Comparison of ENCODE assay signal across 8 cellular contexts in the genomic region with DNA sequence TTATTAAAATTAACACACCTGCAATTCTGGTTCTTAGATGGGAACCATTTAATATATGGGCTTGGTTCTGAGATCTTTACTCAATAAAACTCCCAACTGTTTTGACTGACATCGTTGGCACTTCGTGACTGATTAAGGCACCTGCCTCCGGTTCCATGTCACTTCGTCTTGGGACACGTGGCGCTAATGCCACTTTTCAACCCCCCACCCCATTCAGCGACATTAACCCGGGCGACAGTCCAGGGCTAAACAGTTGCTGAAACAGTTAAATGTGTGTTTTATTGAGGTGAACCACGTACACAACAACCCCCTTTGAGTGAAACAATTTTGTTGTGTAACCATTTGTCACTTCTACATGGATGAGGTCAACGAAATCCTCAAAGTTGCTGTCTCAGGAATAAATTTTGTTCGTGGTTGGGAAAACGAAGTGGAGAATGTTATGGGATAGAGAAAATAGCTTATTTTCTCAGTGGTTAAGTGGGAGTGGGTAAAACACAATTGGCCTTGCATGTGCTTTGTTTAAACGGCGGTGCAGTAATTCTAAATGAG. TPM values are rescaled to one million over a fixed set of nuclear protein-coding genes. Genes with fewer than 3 reads are reported as not detected.
DNase-seq lines count a peak whose midpoint lies in the region; ATAC-seq and TF ChIP-seq lines count a peak whose summit lies in the region.

No MANE protein-coding gene starts in this region.

- peaks cover 4% of the 10 kb centered on the region for H3K79me2 ChIP-seq in smooth muscle cell (ENCODE audit: low read depth)

- POLR2A ChIA-PET in HEK293T (lab: Yijun Ruan, JAX) = interaction anchor here (0.6 to 1.0 kb wide), 3 partner anchors 13 to 130 kb away, joined by 3 read pairs; no protein-coding TSS in a partner anchor

- H3K36me3 ChIP-seq in WERI-Rb-1 (no peaks in the 10 kb centered on the region), smooth muscle cell (ENCODE audit: low read depth) (no peaks in the 10 kb centered on the region)

- H2AFZ ChIP-seq in smooth muscle cell (ENCODE audit: low read depth) = no peak overlapping the region

- peak overlapping the region; percentile 86 for H3K4me3 Mint-ChIP-seq in glutamatergic neuron (ENCODE audit: unreplicated experiment)

- H4K20me1 ChIP-seq in smooth muscle cell (ENCODE audit: low read depth) = no peaks in the 10 kb centered on the region

- H3K27me3 ChIP-seq in WERI-Rb-1 (ENCODE audit: insufficient read depth, low read depth, severe bottlenecking) = no peaks in the 10 kb centered on the region
- H3K27me3 ChIP-seq in smooth muscle cell (ENCODE audit: low read depth) = no peaks in the 10 kb centered on the region

- H3K27ac Mint-ChIP-seq in glutamatergic neuron (ENCODE audit: unreplicated experiment) = peak overlapping the region; percentile 91

- peaks cover 42% of the 10 kb centered on the region for H3K4me1 ChIP-seq in smooth muscle cell (ENCODE audit: low read depth)

- no peak for ATAC-seq in HG03469 (IDR thresholded peaks at IDR 0.05; ENCODE audit: unreplicated experiment)
- no peak for ATAC-seq in GM18858 (IDR thresholded peaks at IDR 0.05; ENCODE audit: unreplicated experiment)

- TF ChIP-seq CTCF in HFF-Myc (IDR thresholded peaks at IDR 0.05; ENCODE audit: low read depth, low read length, missing control alignments) (no peak), WERI-Rb-1 (IDR thresholded peaks at IDR 0.05; ENCODE audit: low read depth, low read length) (no peak), glutamatergic neuron (IDR thresholded peaks at IDR 0.05; ENCODE audit: partially characterized antibody, unreplicated experiment) (no peak), smooth muscle cell (IDR thresholded peaks at IDR 0.05; ENCODE audit: borderline replicate concordance, insufficient read depth, poor library complexity, severe bottlenecking) (no peak)

- no peaks in the 10 kb centered on the region for H3K9me3 ChIP-seq in WERI-Rb-1 (ENCODE audit: severe bottlenecking)
- no peaks in the 10 kb centered on the region for H3K9me3 ChIP-seq in smooth muscle cell (replicated peaks; ENCODE audit: low read depth)

- H3K27me3 Mint-ChIP-seq in glutamatergic neuron (ENCODE audit: unreplicated experiment) = peaks cover 9% of the 10 kb centered on the region

- H3K4me1 Mint-ChIP-seq in glutamatergic neuron (ENCODE audit: low read depth, unreplicated experiment) = peaks cover 25% of the 10 kb centered on the region

- H3K27ac ChIP-seq in WERI-Rb-1 = peak overlapping the region; percentile 99
- H3K27ac ChIP-seq in smooth muscle cell (ENCODE audit: low read depth) = peak overlapping the region; percentile 98

- 53% methylated on average over 15 of the region's 15 CpGs for whole genome bisulfite sequencing in smooth muscle cell (ENCODE audit: low lambda C conversion rate)

- peak overlapping the region; percentile 60 for H3K4me3 ChIP-seq in HFF-Myc (replicated peaks; ENCODE audit: low read depth, low read length)
- H3K4me3 ChIP-seq in WERI-Rb-1 (ENCODE audit: low read depth, low read length) = peak overlapping the region; percentile 83
- peak overlapping the region; percentile 71 for H3K4me3 ChIP-seq in smooth muscle cell

- H3K36me3 Mint-ChIP-seq in glutamatergic neuron (ENCODE audit: unreplicated experiment) = no peaks in the 10 kb centered on the region

- DNase-seq in HFF-Myc (ENCODE audit: extremely low read depth, low read depth) (no peak), WERI-Rb-1 (no peak), glutamatergic neuron (no peak), smooth muscle cell (lab: John Stamatoyannopoulos, UW; ENCODE audit: unreplicated experiment) (no peak), NCI-H1694 (lab: John Stamatoyannopoulos, UW) (no peak), HEK293T (ENCODE audit: extremely low spot score) (no peak)

- peak overlapping the region; percentile 83 for H3K4me2 ChIP-seq in smooth muscle cell

- H3K9me3 Mint-ChIP-seq in glutamatergic neuron (ENCODE audit: unreplicated experiment) = peaks cover 14% of the 10 kb centered on the region

- CTCF ChIA-PET in HEK293T (lab: Yijun Ruan, JAX) = no interaction called here

- H3F3A ChIP-seq in smooth muscle cell (ENCODE audit: low read depth) = peaks cover 26% of the 10 kb centered on the region

- H3K9ac ChIP-seq in smooth muscle cell (ENCODE audit: low read depth) = peak overlapping the region; percentile 98

TF ChIP-seq in HEK293T, 16 proteins besides CTCF, POLR2A, EP300 and RAD21:
- no peak for TF ChIP-seq ELF4 (IDR thresholded peaks at IDR 0.05)
- TF ChIP-seq, protein P1, sequence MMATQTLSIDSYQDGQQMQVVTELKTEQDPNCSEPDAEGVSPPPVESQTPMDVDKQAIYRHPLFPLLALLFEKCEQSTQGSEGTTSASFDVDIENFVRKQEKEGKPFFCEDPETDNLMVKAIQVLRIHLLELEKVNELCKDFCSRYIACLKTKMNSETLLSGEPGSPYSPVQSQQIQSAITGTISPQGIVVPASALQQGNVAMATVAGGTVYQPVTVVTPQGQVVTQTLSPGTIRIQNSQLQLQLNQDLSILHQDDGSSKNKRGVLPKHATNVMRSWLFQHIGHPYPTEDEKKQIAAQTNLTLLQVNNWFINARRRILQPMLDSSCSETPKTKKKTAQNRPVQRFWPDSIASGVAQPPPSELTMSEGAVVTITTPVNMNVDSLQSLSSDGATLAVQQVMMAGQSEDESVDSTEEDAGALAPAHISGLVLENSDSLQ (IDR thresholded peaks at IDR 0.05) = no peak
- no peak for TF ChIP-seq HDGF (IDR thresholded peaks at IDR 0.05; ENCODE audit: borderline replicate concordance)
- TF ChIP-seq ZNF384 (IDR thresholded peaks at IDR 0.05) = no peak
- no peak for TF ChIP-seq BHLHE40 (IDR thresholded peaks at IDR 0.05; ENCODE audit: borderline replicate concordance)

RNA-seq across cellular contexts. Expression of a gene that starts 9.9 kb away (rescaled TPM):
- total RNA-seq in glutamatergic neuron (ENCODE audit: unreplicated experiment) = 262 TPM
- 1,081 and 1,127 TPM in 2 replicates for total RNA-seq in smooth muscle cell
- polyA plus RNA-seq in smooth muscle cell = 201 and 262 TPM in 2 replicates
